In the genomic region with DNA sequence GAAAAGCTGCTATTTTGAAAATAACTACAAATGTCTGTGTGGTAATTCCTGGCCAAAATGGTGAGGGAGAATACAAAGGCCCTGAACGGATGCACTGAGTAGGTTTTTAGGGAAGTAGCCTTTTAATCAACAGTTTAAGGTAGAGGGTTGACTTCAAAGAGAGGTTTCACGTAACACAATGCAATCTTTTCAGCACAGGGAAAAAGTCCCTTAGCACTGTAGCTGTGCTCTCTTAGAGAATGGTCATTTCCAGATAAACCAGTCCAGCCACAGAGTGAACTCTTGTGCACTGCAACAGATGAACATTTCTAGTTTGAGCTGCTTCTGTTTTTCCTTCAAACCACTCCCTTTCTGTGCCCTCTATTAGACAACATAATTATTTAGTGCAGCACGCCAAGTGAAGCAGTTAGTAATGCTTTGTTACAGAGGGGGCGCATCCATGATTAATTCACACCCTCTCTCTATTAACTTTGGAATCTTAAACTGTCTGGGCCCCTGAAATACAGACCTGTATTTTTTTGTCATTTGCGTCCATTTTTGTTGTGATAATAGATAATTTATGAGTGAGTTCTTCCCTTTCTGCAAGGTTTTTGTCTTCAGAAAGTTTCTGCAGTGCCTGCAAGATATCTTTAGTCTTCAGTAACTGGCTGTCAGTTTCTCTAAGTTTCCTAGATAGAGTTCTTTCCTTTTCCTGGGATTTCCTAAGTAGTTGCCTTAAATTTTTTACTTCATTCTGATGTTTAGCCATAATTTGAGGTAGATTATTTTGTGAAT, we compare ENCODE assay signal across 1 cellular context.
TF ChIP-seq lines count a peak whose summit lies in the region.

No MANE protein-coding gene starts in this region.

TF ChIP-seq in GM12878, 131 proteins besides CTCF, POLR2A, EP300 and RAD21 (continued from another document and continues in another):
- TF ChIP-seq, protein P1, sequence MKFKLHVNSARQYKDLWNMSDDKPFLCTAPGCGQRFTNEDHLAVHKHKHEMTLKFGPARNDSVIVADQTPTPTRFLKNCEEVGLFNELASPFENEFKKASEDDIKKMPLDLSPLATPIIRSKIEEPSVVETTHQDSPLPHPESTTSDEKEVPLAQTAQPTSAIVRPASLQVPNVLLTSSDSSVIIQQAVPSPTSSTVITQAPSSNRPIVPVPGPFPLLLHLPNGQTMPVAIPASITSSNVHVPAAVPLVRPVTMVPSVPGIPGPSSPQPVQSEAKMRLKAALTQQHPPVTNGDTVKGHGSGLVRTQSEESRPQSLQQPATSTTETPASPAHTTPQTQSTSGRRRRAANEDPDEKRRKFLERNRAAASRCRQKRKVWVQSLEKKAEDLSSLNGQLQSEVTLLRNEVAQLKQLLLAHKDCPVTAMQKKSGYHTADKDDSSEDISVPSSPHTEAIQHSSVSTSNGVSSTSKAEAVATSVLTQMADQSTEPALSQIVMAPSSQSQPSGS (IDR thresholded peaks at IDR 0.05; ENCODE audit: low read length) = no peak
- no peak for TF ChIP-seq EED (IDR thresholded peaks at IDR 0.05; ENCODE audit: low read depth)
- 0 out of 2 replicates have a peak, but pooled peaks have one; percentile 58 for TF ChIP-seq NR2F1 (conservative IDR thresholded peaks at IDR 0.05)
- TF ChIP-seq BCL11A (IDR thresholded peaks at IDR 0.05; ENCODE audit: low read depth, low read length) = 0 out of 2 replicates have a peak, but pooled peaks have one; percentile 8
- no peak for TF ChIP-seq LARP7 (IDR thresholded peaks at IDR 0.05)
- peak; percentile 76 for TF ChIP-seq MTA2 (IDR thresholded peaks at IDR 0.05; ENCODE audit: low read depth)
- no peak for TF ChIP-seq CBFB (IDR thresholded peaks at IDR 0.05; ENCODE audit: low read depth)
- TF ChIP-seq, protein P2, sequence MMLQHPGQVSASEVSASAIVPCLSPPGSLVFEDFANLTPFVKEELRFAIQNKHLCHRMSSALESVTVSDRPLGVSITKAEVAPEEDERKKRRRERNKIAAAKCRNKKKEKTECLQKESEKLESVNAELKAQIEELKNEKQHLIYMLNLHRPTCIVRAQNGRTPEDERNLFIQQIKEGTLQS (IDR thresholded peaks at IDR 0.05; ENCODE audit: borderline replicate concordance, extremely low read depth, low read depth, low read length) = no peak
- no peak for TF ChIP-seq TCF3 (IDR thresholded peaks at IDR 0.05; ENCODE audit: borderline replicate concordance, insufficient read depth, low read depth, low read length)
- TF ChIP-seq IKZF1 (conservative IDR thresholded peaks at IDR 0.05) = peak; percentile 52
- no peak for TF ChIP-seq POU2F2 (IDR thresholded peaks at IDR 0.05; ENCODE audit: borderline replicate concordance, low read depth, low read length)
- TF ChIP-seq, protein P3, sequence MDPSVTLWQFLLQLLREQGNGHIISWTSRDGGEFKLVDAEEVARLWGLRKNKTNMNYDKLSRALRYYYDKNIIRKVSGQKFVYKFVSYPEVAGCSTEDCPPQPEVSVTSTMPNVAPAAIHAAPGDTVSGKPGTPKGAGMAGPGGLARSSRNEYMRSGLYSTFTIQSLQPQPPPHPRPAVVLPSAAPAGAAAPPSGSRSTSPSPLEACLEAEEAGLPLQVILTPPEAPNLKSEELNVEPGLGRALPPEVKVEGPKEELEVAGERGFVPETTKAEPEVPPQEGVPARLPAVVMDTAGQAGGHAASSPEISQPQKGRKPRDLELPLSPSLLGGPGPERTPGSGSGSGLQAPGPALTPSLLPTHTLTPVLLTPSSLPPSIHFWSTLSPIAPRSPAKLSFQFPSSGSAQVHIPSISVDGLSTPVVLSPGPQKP (IDR thresholded peaks at IDR 0.05; ENCODE audit: low read depth, low read length) = no peak
- peak in 1 of 2 experiments; percentile 20; a peak in 1 of 4 replicates for TF ChIP-seq BHLHE40 (IDR thresholded peaks at IDR 0.05; ENCODE audit: borderline replicate concordance in 1 of 2, low read depth in 2 of 2, low read length in 1 of 2)
- no peak for TF ChIP-seq SMARCA5 (IDR thresholded peaks at IDR 0.05)
- TF ChIP-seq MEF2A (IDR thresholded peaks at IDR 0.05; ENCODE audit: insufficient read depth, low read depth, low read length) = no peak
- TF ChIP-seq DPF2 (IDR thresholded peaks at IDR 0.05) = 0 out of 2 replicates have a peak, but pooled peaks have one; percentile 51
- TF ChIP-seq, protein P4, sequence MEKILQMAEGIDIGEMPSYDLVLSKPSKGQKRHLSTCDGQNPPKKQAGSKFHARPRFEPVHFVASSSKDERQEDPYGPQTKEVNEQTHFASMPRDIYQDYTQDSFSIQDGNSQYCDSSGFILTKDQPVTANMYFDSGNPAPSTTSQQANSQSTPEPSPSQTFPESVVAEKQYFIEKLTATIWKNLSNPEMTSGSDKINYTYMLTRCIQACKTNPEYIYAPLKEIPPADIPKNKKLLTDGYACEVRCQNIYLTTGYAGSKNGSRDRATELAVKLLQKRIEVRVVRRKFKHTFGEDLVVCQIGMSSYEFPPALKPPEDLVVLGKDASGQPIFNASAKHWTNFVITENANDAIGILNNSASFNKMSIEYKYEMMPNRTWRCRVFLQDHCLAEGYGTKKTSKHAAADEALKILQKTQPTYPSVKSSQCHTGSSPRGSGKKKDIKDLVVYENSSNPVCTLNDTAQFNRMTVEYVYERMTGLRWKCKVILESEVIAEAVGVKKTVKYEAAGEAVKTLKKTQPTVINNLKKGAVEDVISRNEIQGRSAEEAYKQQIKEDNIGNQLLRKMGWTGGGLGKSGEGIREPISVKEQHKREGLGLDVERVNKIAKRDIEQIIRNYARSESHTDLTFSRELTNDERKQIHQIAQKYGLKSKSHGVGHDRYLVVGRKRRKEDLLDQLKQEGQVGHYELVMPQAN (conservative IDR thresholded peaks at IDR 0.05) = no peak
- TF ChIP-seq, protein P5, sequence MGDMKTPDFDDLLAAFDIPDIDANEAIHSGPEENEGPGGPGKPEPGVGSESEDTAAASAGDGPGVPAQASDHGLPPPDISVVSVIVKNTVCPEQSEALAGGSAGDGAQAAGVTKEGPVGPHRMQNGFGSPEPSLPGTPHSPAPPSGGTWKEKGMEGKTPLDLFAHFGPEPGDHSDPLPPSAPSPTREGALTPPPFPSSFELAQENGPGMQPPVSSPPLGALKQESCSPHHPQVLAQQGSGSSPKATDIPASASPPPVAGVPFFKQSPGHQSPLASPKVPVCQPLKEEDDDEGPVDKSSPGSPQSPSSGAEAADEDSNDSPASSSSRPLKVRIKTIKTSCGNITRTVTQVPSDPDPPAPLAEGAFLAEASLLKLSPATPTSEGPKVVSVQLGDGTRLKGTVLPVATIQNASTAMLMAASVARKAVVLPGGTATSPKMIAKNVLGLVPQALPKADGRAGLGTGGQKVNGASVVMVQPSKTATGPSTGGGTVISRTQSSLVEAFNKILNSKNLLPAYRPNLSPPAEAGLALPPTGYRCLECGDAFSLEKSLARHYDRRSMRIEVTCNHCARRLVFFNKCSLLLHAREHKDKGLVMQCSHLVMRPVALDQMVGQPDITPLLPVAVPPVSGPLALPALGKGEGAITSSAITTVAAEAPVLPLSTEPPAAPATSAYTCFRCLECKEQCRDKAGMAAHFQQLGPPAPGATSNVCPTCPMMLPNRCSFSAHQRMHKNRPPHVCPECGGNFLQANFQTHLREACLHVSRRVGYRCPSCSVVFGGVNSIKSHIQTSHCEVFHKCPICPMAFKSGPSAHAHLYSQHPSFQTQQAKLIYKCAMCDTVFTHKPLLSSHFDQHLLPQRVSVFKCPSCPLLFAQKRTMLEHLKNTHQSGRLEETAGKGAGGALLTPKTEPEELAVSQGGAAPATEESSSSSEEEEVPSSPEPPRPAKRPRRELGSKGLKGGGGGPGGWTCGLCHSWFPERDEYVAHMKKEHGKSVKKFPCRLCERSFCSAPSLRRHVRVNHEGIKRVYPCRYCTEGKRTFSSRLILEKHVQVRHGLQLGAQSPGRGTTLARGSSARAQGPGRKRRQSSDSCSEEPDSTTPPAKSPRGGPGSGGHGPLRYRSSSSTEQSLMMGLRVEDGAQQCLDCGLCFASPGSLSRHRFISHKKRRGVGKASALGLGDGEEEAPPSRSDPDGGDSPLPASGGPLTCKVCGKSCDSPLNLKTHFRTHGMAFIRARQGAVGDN (IDR thresholded peaks at IDR 0.05) = 0 out of 2 replicates have a peak, but pooled peaks have one; percentile 32
- TF ChIP-seq, protein P6, sequence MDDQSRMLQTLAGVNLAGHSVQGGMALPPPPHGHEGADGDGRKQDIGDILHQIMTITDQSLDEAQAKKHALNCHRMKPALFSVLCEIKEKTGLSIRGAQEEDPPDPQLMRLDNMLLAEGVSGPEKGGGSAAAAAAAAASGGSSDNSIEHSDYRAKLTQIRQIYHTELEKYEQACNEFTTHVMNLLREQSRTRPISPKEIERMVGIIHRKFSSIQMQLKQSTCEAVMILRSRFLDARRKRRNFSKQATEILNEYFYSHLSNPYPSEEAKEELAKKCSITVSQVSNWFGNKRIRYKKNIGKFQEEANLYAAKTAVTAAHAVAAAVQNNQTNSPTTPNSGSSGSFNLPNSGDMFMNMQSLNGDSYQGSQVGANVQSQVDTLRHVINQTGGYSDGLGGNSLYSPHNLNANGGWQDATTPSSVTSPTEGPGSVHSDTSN (IDR thresholded peaks at IDR 0.05; ENCODE audit: insufficient replicate concordance, low read depth, low read length) = no peak
- no peak for TF ChIP-seq SREBF1 (IDR thresholded peaks at IDR 0.05; ENCODE audit: low read length)
- no peak for TF ChIP-seq PML (IDR thresholded peaks at IDR 0.05; ENCODE audit: low read length)
- TF ChIP-seq BRCA1 (IDR thresholded peaks at IDR 0.05; ENCODE audit: low read depth, low read length) = no peak
- no peak for TF ChIP-seq GABPA (IDR thresholded peaks at IDR 0.05; ENCODE audit: low read depth)
- TF ChIP-seq NR2C1 (IDR thresholded peaks at IDR 0.05) = no peak
- TF ChIP-seq IKZF2 (IDR thresholded peaks at IDR 0.05) = peak; percentile 59 to 79; a peak in 3 of 4 replicates
- TF ChIP-seq, protein P7, sequence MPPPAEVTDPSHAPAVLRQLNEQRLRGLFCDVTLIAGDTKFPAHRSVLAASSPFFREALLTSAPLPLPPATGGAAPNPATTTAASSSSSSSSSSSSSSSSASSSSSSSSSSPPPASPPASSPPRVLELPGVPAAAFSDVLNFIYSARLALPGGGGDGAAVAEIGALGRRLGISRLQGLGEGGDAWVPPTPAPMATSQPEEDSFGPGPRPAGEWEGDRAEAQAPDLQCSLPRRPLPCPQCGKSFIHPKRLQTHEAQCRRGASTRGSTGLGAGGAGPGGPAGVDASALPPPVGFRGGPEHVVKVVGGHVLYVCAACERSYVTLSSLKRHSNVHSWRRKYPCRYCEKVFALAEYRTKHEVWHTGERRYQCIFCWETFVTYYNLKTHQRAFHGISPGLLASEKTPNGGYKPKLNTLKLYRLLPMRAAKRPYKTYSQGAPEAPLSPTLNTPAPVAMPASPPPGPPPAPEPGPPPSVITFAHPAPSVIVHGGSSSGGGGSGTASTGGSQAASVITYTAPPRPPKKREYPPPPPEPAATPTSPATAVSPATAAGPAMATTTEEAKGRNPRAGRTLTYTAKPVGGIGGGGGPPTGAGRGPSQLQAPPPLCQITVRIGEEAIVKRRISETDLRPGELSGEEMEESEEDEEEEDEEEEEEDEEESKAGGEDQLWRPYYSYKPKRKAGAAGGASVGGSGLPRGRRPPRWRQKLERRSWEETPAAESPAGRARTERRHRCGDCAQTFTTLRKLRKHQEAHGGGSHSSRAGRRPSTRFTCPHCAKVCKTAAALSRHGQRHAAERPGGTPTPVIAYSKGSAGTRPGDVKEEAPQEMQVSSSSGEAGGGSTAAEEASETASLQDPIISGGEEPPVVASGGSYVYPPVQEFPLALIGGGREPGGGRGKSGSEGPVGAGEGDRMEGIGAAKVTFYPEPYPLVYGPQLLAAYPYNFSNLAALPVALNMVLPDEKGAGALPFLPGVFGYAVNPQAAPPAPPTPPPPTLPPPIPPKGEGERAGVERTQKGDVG (CRISPR knock-in tag; IDR thresholded peaks at IDR 0.05) = no peak
- TF ChIP-seq CEBPB (IDR thresholded peaks at IDR 0.05; ENCODE audit: borderline replicate concordance in 1 of 2, low read depth in 2 of 2, low read length in 2 of 2) = no peak
- TF ChIP-seq JUND (IDR thresholded peaks at IDR 0.05; ENCODE audit: low read depth, low read length) = no peak
- no peak for TF ChIP-seq EZH2 (IDR thresholded peaks at IDR 0.05; ENCODE audit: borderline replicate concordance, control insufficient read depth, low read depth, low read length)
- TF ChIP-seq, protein P8, sequence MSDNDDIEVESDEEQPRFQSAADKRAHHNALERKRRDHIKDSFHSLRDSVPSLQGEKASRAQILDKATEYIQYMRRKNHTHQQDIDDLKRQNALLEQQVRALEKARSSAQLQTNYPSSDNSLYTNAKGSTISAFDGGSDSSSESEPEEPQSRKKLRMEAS (IDR thresholded peaks at IDR 0.05; ENCODE audit: low read depth, low read length) = no peak
- no peak for TF ChIP-seq MYC (IDR thresholded peaks at IDR 0.05; ENCODE audit: insufficient read depth, insufficient read length, insufficient replicate concordance, low read length, severe bottlenecking)
- no peak for TF ChIP-seq MEF2B (IDR thresholded peaks at IDR 0.05; ENCODE audit: partially characterized antibody, poor library complexity, severe bottlenecking)
- TF ChIP-seq, protein P9, sequence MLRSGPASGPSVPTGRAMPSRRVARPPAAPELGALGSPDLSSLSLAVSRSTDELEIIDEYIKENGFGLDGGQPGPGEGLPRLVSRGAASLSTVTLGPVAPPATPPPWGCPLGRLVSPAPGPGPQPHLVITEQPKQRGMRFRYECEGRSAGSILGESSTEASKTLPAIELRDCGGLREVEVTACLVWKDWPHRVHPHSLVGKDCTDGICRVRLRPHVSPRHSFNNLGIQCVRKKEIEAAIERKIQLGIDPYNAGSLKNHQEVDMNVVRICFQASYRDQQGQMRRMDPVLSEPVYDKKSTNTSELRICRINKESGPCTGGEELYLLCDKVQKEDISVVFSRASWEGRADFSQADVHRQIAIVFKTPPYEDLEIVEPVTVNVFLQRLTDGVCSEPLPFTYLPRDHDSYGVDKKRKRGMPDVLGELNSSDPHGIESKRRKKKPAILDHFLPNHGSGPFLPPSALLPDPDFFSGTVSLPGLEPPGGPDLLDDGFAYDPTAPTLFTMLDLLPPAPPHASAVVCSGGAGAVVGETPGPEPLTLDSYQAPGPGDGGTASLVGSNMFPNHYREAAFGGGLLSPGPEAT (IDR thresholded peaks at IDR 0.05; ENCODE audit: low read depth) = peak; percentile 85
- TF ChIP-seq CHD2 (IDR thresholded peaks at IDR 0.05; ENCODE audit: borderline replicate concordance, low read depth, low read length) = peak; percentile 27; the same call in 1 of the 2 replicates
- TF ChIP-seq PAX5 (IDR thresholded peaks at IDR 0.05; ENCODE audit: borderline replicate concordance, low read depth, low read length) = 0 out of 2 replicates have a peak, but pooled peaks have one; percentile 15
- no peak for TF ChIP-seq SMAD1 (IDR thresholded peaks at IDR 0.05; ENCODE audit: low read depth, partially characterized antibody)
- TF ChIP-seq MTA3 (IDR thresholded peaks at IDR 0.05; ENCODE audit: borderline replicate concordance, low read length) = no peak
- no peak for TF ChIP-seq ESRRA (IDR thresholded peaks at IDR 0.05; ENCODE audit: low read length)
- TF ChIP-seq ZNF207 (IDR thresholded peaks at IDR 0.05; ENCODE audit: borderline replicate concordance) = no peak
